ENCODE assay signal across 9 cellular contexts in the genomic region with DNA sequence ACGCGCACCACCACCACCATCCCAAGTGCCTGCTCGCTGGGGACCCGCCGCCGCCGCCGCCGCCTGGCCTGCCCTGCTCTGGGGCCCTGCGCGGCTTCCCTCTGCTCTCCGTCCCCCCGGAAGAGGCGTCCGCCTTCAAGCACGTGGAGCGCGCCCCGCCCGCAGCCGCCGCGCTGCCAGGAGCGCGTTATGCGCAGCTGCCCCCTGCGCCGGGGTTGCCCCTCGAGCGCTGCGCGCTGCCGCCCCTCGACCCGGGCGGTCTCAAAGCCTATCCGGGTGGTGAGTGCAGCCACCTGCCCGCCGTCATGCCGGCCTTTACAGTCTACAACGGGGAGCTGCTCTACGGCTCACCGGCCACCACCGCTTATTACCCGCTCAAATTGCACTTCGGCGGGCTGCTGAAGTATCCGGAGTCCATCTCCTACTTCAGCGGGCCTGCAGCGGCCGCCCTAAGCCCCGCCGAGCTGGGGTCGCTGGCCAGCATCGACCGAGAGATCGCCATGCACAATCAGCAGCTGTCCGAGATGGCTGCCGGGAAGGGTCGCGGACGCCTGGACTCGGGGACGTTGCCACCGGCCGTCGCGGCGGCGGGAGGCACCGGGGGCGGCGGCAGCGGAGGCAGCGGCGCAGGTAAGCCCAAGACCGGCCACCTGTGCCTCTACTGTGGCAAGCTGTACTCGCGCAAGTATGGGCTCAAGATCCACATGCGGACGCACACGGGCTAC. TPM values are rescaled to one million over a fixed set of nuclear protein-coding genes. Genes with fewer than 3 reads are reported as not detected.
DNase-seq lines count a peak whose midpoint lies in the region; ATAC-seq lines count a peak whose summit lies in the region.
"Had no signal": no experiment of that assay in that cellular context is flagged by ENCODE, and none has a peak within 500 bp of the region (broad histone marks: within the 10 kb centered on the region; RNA-seq: fewer than 3 reads in every experiment).

No MANE protein-coding gene starts in this region.

- H3K36me3 Mint-ChIP-seq in activated T-cell treated with anti-CD3 and anti-CD28 coated beads, Interleukin-2, amount 50 U/mL, for 72 hours (ENCODE audit: insufficient read depth in 2 of 2): peaks cover 4 to 8% of the 10 kb centered on the region in 2 donors
- peaks cover 4% of the 10 kb centered on the region for H3K36me3 Mint-ChIP-seq in stimulated activated effector memory CD8-positive, alpha-beta T cell treated with anti-CD3 and anti-CD28 coated beads, Interleukin-12 subunit alpha, Interleukin-12 subunit beta, amount 100 ng/mL, for 72 hours

- no peak overlapping the region for H3K27ac Mint-ChIP-seq in activated T-cell treated with anti-CD3 and anti-CD28 coated beads, Interleukin-2, amount 50 U/mL, for 72 hours
- no peak overlapping the region for H3K27ac Mint-ChIP-seq in stimulated activated effector memory CD8-positive, alpha-beta T cell treated with anti-CD3 and anti-CD28 coated beads, Interleukin-12 subunit alpha, Interleukin-12 subunit beta, amount 100 ng/mL, for 72 hours

- DNase-seq in NCI-H1105 treated with DMSO at 0.1 percent for 48 hours (lab: John Stamatoyannopoulos, UW): peak; percentile 19
- no peak for DNase-seq in NCI-H1105 (lab: John Stamatoyannopoulos, UW)
- DNase-seq in Jurkat, Clone E6-1 (ENCODE audit: low read depth, low spot score): no peak
- peak in 1 of 2 donors; percentile 55 for DNase-seq in activated T-cell treated with anti-CD3 and anti-CD28 coated beads, Interleukin-2, amount 50 U/mL, for 72 hours
- DNase-seq in iPS-NIHi11 (ENCODE audit: low spot score): peak; percentile 41
- peak; percentile 40 to 64 for DNase-seq in stimulated activated effector memory CD8-positive, alpha-beta T cell treated with anti-CD3 and anti-CD28 coated beads, Interleukin-12 subunit alpha, Interleukin-12 subunit beta, amount 100 ng/mL, for 72 hours (ENCODE audit: low spot score in 2 of 2)
- no peak for DNase-seq in superior temporal gyrus (ENCODE audit: extremely low spot score)

- H3K27me3 Mint-ChIP-seq in activated T-cell treated with anti-CD3 and anti-CD28 coated beads, Interleukin-2, amount 50 U/mL, for 72 hours (ENCODE audit: low read depth): peaks cover 75% of the 10 kb centered on the region

- H3K4me1 Mint-ChIP-seq in activated T-cell treated with anti-CD3 and anti-CD28 coated beads, Interleukin-2, amount 50 U/mL, for 72 hours (ENCODE audit: low read depth): peaks cover 27% of the 10 kb centered on the region
- H3K4me1 Mint-ChIP-seq in stimulated activated effector memory CD8-positive, alpha-beta T cell treated with anti-CD3 and anti-CD28 coated beads, Interleukin-12 subunit alpha, Interleukin-12 subunit beta, amount 100 ng/mL, for 72 hours: peaks cover 39% of the 10 kb centered on the region

- peak overlapping the region; percentile 61 for H3K4me3 ChIP-seq in Jurkat, Clone E6-1 (ENCODE audit: low read length)
- H3K4me3 ChIP-seq: BLaER1 had no signal

- ATAC-seq in GM21723 (IDR thresholded peaks at IDR 0.05; ENCODE audit: unreplicated experiment): peak; percentile 66
- ATAC-seq in activated T-cell treated with anti-CD3 and anti-CD28 coated beads, Interleukin-2, amount 50 U/mL, for 72 hours (replicated peaks in 1 of 2): peak; percentile 77 to 80
- peak; percentile 84 for ATAC-seq in stimulated activated effector memory CD8-positive, alpha-beta T cell treated with anti-CD3 and anti-CD28 coated beads, Interleukin-12 subunit alpha, Interleukin-12 subunit beta, amount 100 ng/mL, for 72 hours

- H3K4me3 Mint-ChIP-seq in activated T-cell treated with anti-CD3 and anti-CD28 coated beads, Interleukin-2, amount 50 U/mL, for 72 hours: peak overlapping the region; percentile 85 to 91
- peak overlapping the region; percentile 74 for H3K4me3 Mint-ChIP-seq in stimulated activated effector memory CD8-positive, alpha-beta T cell treated with anti-CD3 and anti-CD28 coated beads, Interleukin-12 subunit alpha, Interleukin-12 subunit beta, amount 100 ng/mL, for 72 hours

- H3K9me3 Mint-ChIP-seq in activated T-cell treated with anti-CD3 and anti-CD28 coated beads, Interleukin-2, amount 50 U/mL, for 72 hours: peaks cover 0 to 3% of the 10 kb centered on the region in 2 donors
- H3K9me3 Mint-ChIP-seq in stimulated activated effector memory CD8-positive, alpha-beta T cell treated with anti-CD3 and anti-CD28 coated beads, Interleukin-12 subunit alpha, Interleukin-12 subunit beta, amount 100 ng/mL, for 72 hours: no peaks in the 10 kb centered on the region

RNA-seq across cellular contexts. Expression of gene PRDM13, which starts 7.2 kb away (rescaled TPM):
- 3.1 TPM for polyA plus RNA-seq in Jurkat, Clone E6-1 (2012; ENCODE audit: insufficient read depth, insufficient read length)
- not detected for total RNA-seq in activated T-cell treated with anti-CD3 and anti-CD28 coated beads, Interleukin-2, amount 50 U/mL, for 72 hours

RNA-seq across cellular contexts. Expression of gene CCNC, which starts 45.4 kb away (rescaled TPM):
- 63.7 TPM for polyA plus RNA-seq in Jurkat, Clone E6-1 (2012; ENCODE audit: insufficient read depth, insufficient read length)
- total RNA-seq in activated T-cell treated with anti-CD3 and anti-CD28 coated beads, Interleukin-2, amount 50 U/mL, for 72 hours: 10 to 100 TPM; 39.7 to 46.6 TPM

Comparison
In these comparisons a context has a peak if more than half of its experiments do, and no peak if none do; other contexts are left out.
1. DNase-seq: peak in NCI-H1105 treated with DMSO at 0.1 percent for 48 hours (single experiment), iPS-NIHi11 (single experiment) and stimulated activated effector memory CD8-positive, alpha-beta T cell treated with anti-CD3 and anti-CD28 coated beads, Interleukin-12 subunit alpha, Interleukin-12 subunit beta, amount 100 ng/mL, for 72 hours (2 of 2); none in NCI-H1105 (single experiment), Jurkat, Clone E6-1 (single experiment) and superior temporal gyrus (single experiment).
2. Peak in every context shown above with its lines, with median percentiles within 50 percentile points of each other: ATAC-seq.